In genomic region chr2:67476808-67477790, GRCh38 we compare ENCODE assay signal across 10 cellular contexts.
DNase-seq lines count a peak whose midpoint lies in the region; ATAC-seq and TF ChIP-seq lines count a peak whose summit lies in the region.
"Had no signal": no experiment of that assay in that cellular context is flagged by ENCODE, and none has a peak within 500 bp of the region (broad histone marks: within the 10 kb centered on the region; RNA-seq: fewer than 3 reads in every experiment).

No MANE protein-coding gene starts in this region.

- peak overlapping the region; percentile 7; the same call in 1 of the 2 replicates for H3K4me3 ChIP-seq in MM.1S (ENCODE audit: low read length)
- H3K4me3 ChIP-seq: ovary, SJCRH30 had no signal

- H3K9ac ChIP-seq in MM.1S (ENCODE audit: low read length), result peak overlapping the region; percentile 40

- no peak overlapping the region for H2AFZ ChIP-seq in MM.1S (ENCODE audit: low read length)

- no peaks in the 10 kb centered on the region for H3K79me2 ChIP-seq in MM.1S (ENCODE audit: low read length)

- H3K36me3 ChIP-seq in MM.1S (replicated peaks; ENCODE audit: insufficient read depth, low read length), result no peaks in the 10 kb centered on the region
- H3K36me3 ChIP-seq: ovary, SJCRH30 had no signal

- peak overlapping the region; percentile 61 for H3K27ac ChIP-seq in MM.1S (ENCODE audit: low read length)
- H3K27ac ChIP-seq in VCaP, result no peak overlapping the region
- H3K27ac ChIP-seq: ovary, SJCRH30 had no signal

- no peaks in the 10 kb centered on the region for H3K9me2 ChIP-seq in MM.1S (replicated peaks; ENCODE audit: insufficient read depth, low read length)

- H3K4me2 ChIP-seq in MM.1S (ENCODE audit: low read depth, low read length), result peak overlapping the region; percentile 44

- DNase-seq in EL (peak; percentile 53), MM.1S (peak; percentile 62), hepatic stellate cell (ENCODE audit: low spot score) (peak; percentile 17), NCI-H2196 (lab: John Stamatoyannopoulos, UW; ENCODE audit: unreplicated experiment) (no peak), GDM1 (lab: John Stamatoyannopoulos, UW) (no peak), GM19238 (ENCODE audit: insufficient read length, low spot score) (no peak)

- no peaks in the 10 kb centered on the region; the same call in 1 of the 2 replicates for H3F3A ChIP-seq in MM.1S (ENCODE audit: insufficient read depth, low read length)

- ATAC-seq in HG03460 (IDR thresholded peaks at IDR 0.05; ENCODE audit: unreplicated experiment), result no peak

- H3K27me3 ChIP-seq in MM.1S (replicated peaks; ENCODE audit: insufficient read depth, low read length), result no peaks in the 10 kb centered on the region
- H3K27me3 ChIP-seq: ovary had no signal

- TF ChIP-seq CTCF in MM.1S (IDR thresholded peaks at IDR 0.05; ENCODE audit: low read length) (peak; percentile 62), VCaP (conservative IDR thresholded peaks at IDR 0.05) (peak; percentile 90)

- peaks cover 15% of the 10 kb centered on the region for H3K4me1 ChIP-seq in MM.1S (ENCODE audit: low read length)
- H3K4me1 ChIP-seq: SJCRH30 had no signal

- no peaks in the 10 kb centered on the region for H3K9me3 ChIP-seq in MM.1S (replicated peaks; ENCODE audit: insufficient read depth, low read length)
- H3K9me3 ChIP-seq: ovary, SJCRH30 had no signal

- no peaks in the 10 kb centered on the region for H4K20me1 ChIP-seq in MM.1S (ENCODE audit: insufficient read depth, low read length)

Comparison
In these comparisons a context has a peak if more than half of its experiments do, and no peak if none do; other contexts are left out.
1. DNase-seq: peak in EL (single experiment), MM.1S (single experiment) and hepatic stellate cell (single experiment); none in NCI-H2196 (single experiment), GDM1 (single experiment) and GM19238 (single experiment).